In genomic region chr1:244048566-244049141, GRCh38 we compare ENCODE assay signal across 8 cellular contexts. TPM values are rescaled to one million over a fixed set of nuclear protein-coding genes. Genes with fewer than 3 reads are reported as not detected.
DNase-seq lines count a peak whose midpoint lies in the region; ATAC-seq, FAIRE-seq and TF ChIP-seq lines count a peak whose summit lies in the region.

No MANE protein-coding gene starts in this region.

- H3K4me3 ChIP-seq in left ventricle myocardium inferior (peak overlapping the region; percentile 96), stomach (peak overlapping the region; percentile 65 to 85 (median 81))

- H3K9me3 ChIP-seq in T-helper 17 cell (ENCODE audit: control insufficient read depth, low read length, poor library complexity, severe bottlenecking) (no peaks in the 10 kb centered on the region), left ventricle myocardium inferior (replicated peaks) (no peaks in the 10 kb centered on the region), stomach (no peaks in the 10 kb centered on the region)

- no peak for ATAC-seq in T-helper 17 cell

- 0 to 2% (median 0%) methylated on average over 2 to 57 of the region's 81 CpGs for WGBS in stomach, 5 donors

- TF ChIP-seq POLR2A in stomach (IDR thresholded peaks at IDR 0.05), result no peak
- TF ChIP-seq POLR2A in GM12891 (IDR thresholded peaks at IDR 0.05; ENCODE audit: low read depth, low read length), result no peak

- H3K27ac Mint-ChIP-seq in activated CD4-positive, alpha-beta T cell treated with anti-CD3 and anti-CD28 coated beads, Interleukin-2, amount 10 ng/mL, durations not matched to agents 24 days and 14 days, result no peak overlapping the region
- no peak overlapping the region for H3K27ac Mint-ChIP-seq in T-helper 17 cell

- no peak for FAIRE-seq in GM12891 (lab: Jason Lieb, UNC)

- H3K4me1 ChIP-seq in left ventricle myocardium inferior, result peaks cover 58% of the 10 kb centered on the region
- H3K4me1 ChIP-seq in stomach, result peaks cover 8 to 44% (median 33%) of the 10 kb centered on the region in 4 donors

- H3K27me3 ChIP-seq in left ventricle myocardium inferior (ENCODE audit: low read depth), result no peaks in the 10 kb centered on the region
- no peaks in the 10 kb centered on the region for H3K27me3 ChIP-seq in stomach

- intact Hi-C loops in activated CD4-positive, alpha-beta T cell treated with anti-CD3 and anti-CD28 coated beads, Interleukin-2, amount 10 ng/mL, durations not matched to agents 24 days and 14 days (cut with micrococcal nuclease), result loop anchor here (1.0 to 10.0 kb wide), 10 partner anchors 27 to 924 kb away; partner anchors contain the start of genes CEP170, COX20 and DESI2
- intact Hi-C loops in left ventricle myocardium inferior (cut with micrococcal nuclease) (no loop called here), stomach (cut with DNase I; ENCODE audit: low total_unique reads) (no loop called here)

- TF ChIP-seq CTCF in left ventricle myocardium inferior (IDR thresholded peaks at IDR 0.05; ENCODE audit: borderline replicate concordance), result no peak
- TF ChIP-seq CTCF in stomach (IDR thresholded peaks at IDR 0.05), result no peak

- H3K4me3 Mint-ChIP-seq in activated CD4-positive, alpha-beta T cell treated with anti-CD3 and anti-CD28 coated beads, Interleukin-2, amount 10 ng/mL, durations not matched to agents 24 days and 14 days, result peak overlapping the region; percentile 97
- H3K4me3 Mint-ChIP-seq in T-helper 17 cell, result peak overlapping the region; percentile 95

- no peak for DNase-seq in activated CD4-positive, alpha-beta T cell treated with anti-CD3 and anti-CD28 coated beads, Interleukin-2, amount 10 ng/mL, durations not matched to agents 24 days and 14 days
- no peak for DNase-seq in activated CD4-positive, alpha-beta T cell treated with anti-CD3 and anti-CD28 coated beads, Interleukin-2, amount 50 U/mL, for 1 hour
- no peak for DNase-seq in T-helper 17 cell
- no peak for DNase-seq in left ventricle myocardium inferior
- no peak for DNase-seq in stomach
- DNase-seq in GM12891 (ENCODE audit: insufficient read length, low spot score), result no peak
- DNase-seq in AG08396 (ENCODE audit: low spot score), result no peak
- DNase-seq in MV-4-11 (lab: John Stamatoyannopoulos, UW), result no peak

- peaks cover 28% of the 10 kb centered on the region for H3K4me1 Mint-ChIP-seq in activated CD4-positive, alpha-beta T cell treated with anti-CD3 and anti-CD28 coated beads, Interleukin-2, amount 10 ng/mL, durations not matched to agents 24 days and 14 days
- peaks cover 24% of the 10 kb centered on the region for H3K4me1 Mint-ChIP-seq in T-helper 17 cell

- peaks cover 44% of the 10 kb centered on the region for H3K27me3 Mint-ChIP-seq in activated CD4-positive, alpha-beta T cell treated with anti-CD3 and anti-CD28 coated beads, Interleukin-2, amount 10 ng/mL, durations not matched to agents 24 days and 14 days
- peaks cover 4% of the 10 kb centered on the region for H3K27me3 Mint-ChIP-seq in T-helper 17 cell

- peaks cover 2% of the 10 kb centered on the region for H3K36me3 Mint-ChIP-seq in activated CD4-positive, alpha-beta T cell treated with anti-CD3 and anti-CD28 coated beads, Interleukin-2, amount 10 ng/mL, durations not matched to agents 24 days and 14 days (ENCODE audit: low read depth)
- H3K36me3 Mint-ChIP-seq in T-helper 17 cell (ENCODE audit: low read depth), result peaks cover 4% of the 10 kb centered on the region

- H3K36me3 ChIP-seq in left ventricle myocardium inferior (no peaks in the 10 kb centered on the region), stomach (peaks cover 0 to 1% (median under 1%) of the 10 kb centered on the region in 4 donors)

- TF ChIP-seq EP300 in stomach (IDR thresholded peaks at IDR 0.05), result no peak

- H3K9me3 Mint-ChIP-seq in activated CD4-positive, alpha-beta T cell treated with anti-CD3 and anti-CD28 coated beads, Interleukin-2, amount 10 ng/mL, durations not matched to agents 24 days and 14 days, result no peaks in the 10 kb centered on the region

- H3K27ac ChIP-seq in left ventricle myocardium inferior (replicated peaks) (peak overlapping the region; percentile 95), stomach (peak overlapping the region; percentile 90 to 100 (median 98))

TF ChIP-seq in GM12891, 5 proteins besides CTCF, POLR2A, EP300 and RAD21:
- TF ChIP-seq SPI1 (IDR thresholded peaks at IDR 0.05; ENCODE audit: low read depth, low read length), result no peak
- no peak for TF ChIP-seq TAF1 (IDR thresholded peaks at IDR 0.05; ENCODE audit: low read depth, low read length)
- no peak for TF ChIP-seq PAX5 (IDR thresholded peaks at IDR 0.05; ENCODE audit: insufficient read depth, low read length, severe bottlenecking)
- no peak for TF ChIP-seq POLR2AphosphoS5 (IDR thresholded peaks at IDR 0.05; ENCODE audit: low read depth, low read length)
- no peak for TF ChIP-seq POU2F2 (IDR thresholded peaks at IDR 0.05; ENCODE audit: low read depth, low read length)

RNA-seq across cellular contexts. Expression of gene ZBTB18, which starts 2.4 kb away (rescaled TPM):
- 5.5 TPM in 2 replicates for total RNA-seq in activated CD4-positive, alpha-beta T cell treated with anti-CD3 and anti-CD28 coated beads, Interleukin-2, amount 10 ng/mL, durations not matched to agents 24 days and 14 days
- total RNA-seq in T-helper 17 cell, result 10 to 100 TPM; 26.3 to 29.1 TPM
- 29.9 TPM for total RNA-seq in left ventricle myocardium inferior
- total RNA-seq in stomach, result 10 to 100 TPM; 14.6 to 27.2 (median 18.7) TPM
- 1 to 10 TPM; 5.7 to 7.4 (median 7.2) TPM for polyA plus RNA-seq in stomach
- polyA plus RNA-seq in GM12891 (2012; ENCODE audit: low read depth, missing spikeins), result 4.0 TPM
